Comparison of ENCODE assay signal across 11 cellular contexts in the genomic region with DNA sequence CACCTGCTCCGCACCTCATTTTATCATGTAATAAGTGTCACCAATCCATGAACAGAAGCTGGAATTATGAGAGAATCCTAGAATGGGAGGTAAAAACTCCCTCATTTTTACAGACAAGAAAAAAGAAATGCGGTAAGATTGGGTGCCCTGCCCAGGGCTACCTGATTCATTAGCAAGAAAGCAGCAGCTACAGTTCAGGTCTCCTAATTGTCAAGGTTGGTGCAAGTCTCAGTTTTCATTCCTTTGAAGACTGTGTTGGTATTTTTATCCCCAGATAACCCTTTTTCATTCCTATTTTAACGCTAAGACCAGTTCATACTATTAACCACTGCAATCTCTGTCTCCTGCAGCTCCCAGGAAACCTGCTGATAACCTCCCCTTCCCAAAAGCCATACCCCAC. TPM values are rescaled to one million over a fixed set of nuclear protein-coding genes. Genes with fewer than 3 reads are reported as not detected.
DNase-seq lines count a peak whose midpoint lies in the region; TF ChIP-seq lines count a peak whose summit lies in the region.
"Had no signal": no experiment of that assay in that cellular context is flagged by ENCODE, and none has a peak within 500 bp of the region (broad histone marks: within the 10 kb centered on the region; RNA-seq: fewer than 3 reads in every experiment).

No MANE protein-coding gene starts in this region.

- H3K27me3 Mint-ChIP-seq in dendritic cell treated with granulocyte-macrophage colony-stimulating factor and Interleukin-4, amounts not matched to agents 40 ng/mL and 50 ng/mL, for 4 days: peaks cover 4% of the 10 kb centered on the region
- H3K27me3 Mint-ChIP-seq in nephron (ENCODE audit: low read depth): peaks cover 39% of the 10 kb centered on the region
- H3K27me3 Mint-ChIP-seq: stimulated activated naive CD8-positive, alpha-beta T cell treated with anti-CD3 and anti-CD28 coated beads, Interleukin-15, Interleukin-2, amounts not matched to agents 100 ng/mL and 50 ng/mL, for 24 hours had no signal

- H3K4me3 ChIP-seq in BLaER1 treated with 17β-estradiol and CSF1 and Interleukin-3, amounts not matched to agents 10 nM and 100 nM: peak overlapping the region in 8 of 10 experiments; percentile 7 to 97 (median 36); a peak in 10 of 20 replicates
- H3K4me3 ChIP-seq in KMS-11 (IDR thresholded peaks at IDR 0.05; ENCODE audit: insufficient read depth, low read depth, low read length) (no peak overlapping the region), lower leg skin (ENCODE audit: low read depth, poor library complexity, severe bottlenecking) (no peak overlapping the region)

- H3K4me2 ChIP-seq in BLaER1 treated with 17β-estradiol and CSF1 and Interleukin-3, amounts not matched to agents 10 nM and 100 nM: peak overlapping the region; percentile 79 to 97 (median 93)
- H3K4me2 ChIP-seq in KMS-11: peak overlapping the region; percentile 88

- no peaks in the 10 kb centered on the region for H3K27me3 ChIP-seq in BLaER1 treated with 17β-estradiol and CSF1 and Interleukin-3, amounts not matched to agents 10 nM and 100 nM
- no peaks in the 10 kb centered on the region for H3K27me3 ChIP-seq in KMS-11 (ENCODE audit: insufficient read depth, low read depth)

- peaks cover 68% of the 10 kb centered on the region for H3K4me1 Mint-ChIP-seq in dendritic cell treated with granulocyte-macrophage colony-stimulating factor and Interleukin-4, amounts not matched to agents 40 ng/mL and 50 ng/mL, for 4 days (ENCODE audit: low read depth)
- peaks cover 56% of the 10 kb centered on the region for H3K4me1 Mint-ChIP-seq in nephron

- peaks cover 35% of the 10 kb centered on the region for H3K79me2 ChIP-seq in KMS-11 (ENCODE audit: insufficient read depth, low read depth)

- WGBS in lower leg skin, 2 donors: 84 to 87% methylated on average over 3 of the region's 3 CpGs

- intact Hi-C loops in dendritic cell treated with granulocyte-macrophage colony-stimulating factor and Interleukin-4, amounts not matched to agents 40 ng/mL and 50 ng/mL, for 4 days (cut with micrococcal nuclease): no loop called here
- intact Hi-C loops in posterior cingulate gyrus (cut with DNase I): no loop called here
- intact Hi-C loops in lower leg skin (cut with DNase I; ENCODE audit: low total_unique reads): no loop called here

- no peak for TF ChIP-seq POLR2A in lower leg skin (IDR thresholded peaks at IDR 0.05)

- peak overlapping the region; percentile 30; the same call in 1 of the 2 replicates for H2AFZ ChIP-seq in KMS-11 (ENCODE audit: low read depth)

- TF ChIP-seq CTCF in KMS-11 (conservative IDR thresholded peaks at IDR 0.05; ENCODE audit: low read depth, low read length): no peak
- TF ChIP-seq CTCF in nephron (IDR thresholded peaks at IDR 0.05; ENCODE audit: unreplicated experiment in 3 of 3): no peak
- TF ChIP-seq CTCF in lower leg skin (IDR thresholded peaks at IDR 0.05): no peak

- H3K4me3 Mint-ChIP-seq in dendritic cell treated with granulocyte-macrophage colony-stimulating factor and Interleukin-4, amounts not matched to agents 40 ng/mL and 50 ng/mL, for 4 days: no peak overlapping the region
- no peak overlapping the region for H3K4me3 Mint-ChIP-seq in nephron

- H3K36me3 Mint-ChIP-seq in dendritic cell treated with granulocyte-macrophage colony-stimulating factor and Interleukin-4, amounts not matched to agents 40 ng/mL and 50 ng/mL, for 4 days (ENCODE audit: low read depth): peaks cover 11% of the 10 kb centered on the region
- peaks cover 3% of the 10 kb centered on the region for H3K36me3 Mint-ChIP-seq in nephron (ENCODE audit: low read depth)

- H3K27ac Mint-ChIP-seq in dendritic cell treated with granulocyte-macrophage colony-stimulating factor and Interleukin-4, amounts not matched to agents 40 ng/mL and 50 ng/mL, for 4 days: peak overlapping the region; percentile 93
- H3K27ac Mint-ChIP-seq in nephron: peak overlapping the region; percentile 32 to 78 (median 70)

- H4K20me1 ChIP-seq in BLaER1 treated with 17β-estradiol and CSF1 and Interleukin-3, amounts not matched to agents 10 nM and 100 nM: peaks cover 9 to 25% (median 23%) of the 10 kb centered on the region in 11 experiments; a peak in 20 of 22 replicates
- no peaks in the 10 kb centered on the region for H4K20me1 ChIP-seq in KMS-11 (ENCODE audit: insufficient read depth)

- no peaks in the 10 kb centered on the region for H3K9me3 Mint-ChIP-seq in dendritic cell treated with granulocyte-macrophage colony-stimulating factor and Interleukin-4, amounts not matched to agents 40 ng/mL and 50 ng/mL, for 4 days
- no peaks in the 10 kb centered on the region for H3K9me3 Mint-ChIP-seq in nephron
- H3K9me3 Mint-ChIP-seq: activated naive CD8-positive, alpha-beta T cell treated with anti-CD3 and anti-CD28 coated beads, Interleukin-2, amount 10 ng/mL, durations not matched to agents 7 days and 5 days; stimulated activated naive CD8-positive, alpha-beta T cell treated with anti-CD3 and anti-CD28 coated beads, Interleukin-15, Interleukin-2, amounts not matched to agents 100 ng/mL and 50 ng/mL, for 24 hours had no signal

- DNase-seq in posterior cingulate gyrus: no peak
- DNase-seq in activated gamma-delta T cell treated with Interleukin-2 at 50 U/mL for 16 hours: no peak
- DNase-seq in lower leg skin (ENCODE audit: low spot score in 2 of 2): no peak
- DNase-seq in HuH-7 (ENCODE audit: low spot score): no peak
- DNase-seq: stimulated activated CD4-positive, alpha-beta T cell treated with anti-CD3 and anti-CD28 coated beads, Interleukin-2, amount 100 ng/mL, for 48 hours had no signal

- H3K9ac ChIP-seq in BLaER1 treated with 17β-estradiol and CSF1 and Interleukin-3, amounts not matched to agents 10 nM and 100 nM: peak overlapping the region; percentile 70 to 100 (median 98)
- peak overlapping the region; percentile 33; the same call in 1 of the 2 replicates for H3K9ac ChIP-seq in KMS-11

- H3K4me1 ChIP-seq in BLaER1 treated with 17β-estradiol and CSF1 and Interleukin-3, amounts not matched to agents 10 nM and 100 nM: peaks cover 47 to 70% (median 60%) of the 10 kb centered on the region in 10 experiments
- H3K4me1 ChIP-seq in KMS-11 (ENCODE audit: low read depth, poor library complexity, severe bottlenecking): peaks cover 62% of the 10 kb centered on the region

- H3K36me3 ChIP-seq in BLaER1 treated with 17β-estradiol and CSF1 and Interleukin-3, amounts not matched to agents 10 nM and 100 nM: peaks cover 31 to 36% (median 33%) of the 10 kb centered on the region in 11 experiments
- H3K36me3 ChIP-seq in KMS-11 (ENCODE audit: insufficient read depth): peaks cover 12% of the 10 kb centered on the region; the same call in 1 of the 2 replicates

- peak overlapping the region; percentile 75 to 99 (median 98) for H3K27ac ChIP-seq in BLaER1 treated with 17β-estradiol and CSF1 and Interleukin-3, amounts not matched to agents 10 nM and 100 nM
- H3K27ac ChIP-seq in KMS-11: peak overlapping the region; percentile 99

- H3K9me3 ChIP-seq in BLaER1 treated with 17β-estradiol and CSF1 and Interleukin-3, amounts not matched to agents 10 nM and 100 nM (replicated peaks in 1 of 11): peaks cover 0 to 11% (median 3%) of the 10 kb centered on the region in 11 experiments; a peak in 7 of 22 replicates

RNA-seq across cellular contexts. Expression of gene DUSP6, which starts 6.9 kb away (rescaled TPM):
- 10 to 100 TPM; 29.6 to 57.5 (median 41.9) TPM for total RNA-seq in lower leg skin

Comparison
In these comparisons a context has a peak if more than half of its experiments do, and no peak if none do; other contexts are left out.
1. H3K4me3 ChIP-seq: peak in BLaER1 treated with 17β-estradiol and CSF1 and Interleukin-3, amounts not matched to agents 10 nM and 100 nM (8 of 10); none in KMS-11 (single experiment) and lower leg skin (single experiment).